In genomic region chr1:164558461-164559341, GRCh38 we compare ENCODE assay signal across 8 cellular contexts. TPM values are rescaled to one million over a fixed set of nuclear protein-coding genes. Genes with fewer than 3 reads are reported as not detected.
DNase-seq lines count a peak whose midpoint lies in the region; ATAC-seq and TF ChIP-seq lines count a peak whose summit lies in the region.

Gene PBX1 (plus strand): TSS chr1:164559184.

- ATAC-seq in HG03442 (IDR thresholded peaks at IDR 0.05; ENCODE audit: unreplicated experiment), result peak; percentile 100
- ATAC-seq in left lobe of liver, result peak; percentile 98

- TF ChIP-seq CTCF in AG09319 (IDR thresholded peaks at IDR 0.05; ENCODE audit: low read depth, low read length), result no peak

- DNase-seq in AG09319 (ENCODE audit: extremely low read depth, low read depth) (peak; percentile 98), GM19240 (ENCODE audit: insufficient read length, low spot score) (peak; percentile 66), NCI-H524 treated with DMSO at 0.1 percent for 48 hours (lab: John Stamatoyannopoulos, UW) (peak; percentile 87), dermis blood vessel endothelial cell (peak; percentile 95), left lobe of liver (ENCODE audit: low spot score) (peak; percentile 96)
- DNase-seq in activated CD4-positive, alpha-beta T cell treated with anti-CD3 and anti-CD28 coated beads, Interleukin-2, amount 50 U/mL, for 1 hour, result peak; percentile 41
- peak; percentile 77 for DNase-seq in stimulated activated CD4-positive, alpha-beta T cell treated with anti-CD3 and anti-CD28 coated beads, Interleukin-1b, Interleukin-23, amount 100 ng/mL, for 48 hours

RNA-seq across cellular contexts. Expression of gene PBX1, which starts in this region (rescaled TPM):
- 8.9 and 12.4 TPM in 2 replicates for total RNA-seq in dermis blood vessel endothelial cell
- 9.5 TPM for total RNA-seq in left lobe of liver

Comparison
In these comparisons a context has a peak if more than half of its experiments do, and no peak if none do; other contexts are left out.
1. Peak in every context shown above with its lines: DNase-seq and ATAC-seq.
2. DNase-seq: peak in every context shown above with its lines; median percentile 98 in AG09319; 96 in left lobe of liver; 95 in dermis blood vessel endothelial cell; 87 in NCI-H524 treated with DMSO at 0.1 percent for 48 hours; 77 in stimulated activated CD4-positive, alpha-beta T cell treated with anti-CD3 and anti-CD28 coated beads, Interleukin-1b, Interleukin-23, amount 100 ng/mL, for 48 hours; 66 in GM19240; 41 in activated CD4-positive, alpha-beta T cell treated with anti-CD3 and anti-CD28 coated beads, Interleukin-2, amount 50 U/mL, for 1 hour.